In the genomic region with DNA sequence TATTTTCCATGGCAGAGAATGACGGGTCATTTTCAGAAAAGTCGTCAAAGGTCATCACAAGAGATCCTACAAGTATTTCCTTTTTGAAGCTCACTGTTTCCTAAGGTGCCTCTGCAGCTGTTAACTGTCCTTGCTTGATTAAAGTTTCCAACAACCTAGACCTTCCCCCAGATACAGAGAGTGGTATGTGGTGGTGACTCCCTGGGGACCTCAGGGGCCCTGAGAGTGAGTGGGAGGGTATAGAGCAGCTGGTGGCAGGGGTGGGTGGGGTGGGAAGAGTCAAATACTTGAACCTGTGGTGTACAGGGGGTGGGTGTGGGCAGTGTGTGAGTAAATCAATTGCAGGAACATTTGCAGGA, we compare ENCODE assay signal across 10 cellular contexts. TPM values are rescaled to one million over a fixed set of nuclear protein-coding genes. Genes with fewer than 3 reads are reported as not detected.
DNase-seq lines count a peak whose midpoint lies in the region; ATAC-seq, FAIRE-seq and TF ChIP-seq lines count a peak whose summit lies in the region.
"Had no signal": no experiment of that assay in that cellular context is flagged by ENCODE, and none has a peak within 500 bp of the region (broad histone marks: within the 10 kb centered on the region; RNA-seq: fewer than 3 reads in every experiment).

No MANE protein-coding gene starts in this region.

- peak overlapping the region; percentile 87 for H3K27ac Mint-ChIP-seq in activated CD4-positive, alpha-beta T cell treated with anti-CD3 and anti-CD28 coated beads for 36 hours

- H3K4me1 ChIP-seq in Peyer's patch: peaks cover 0 to 21% (median 11%) of the 10 kb centered on the region in 4 donors

- no peaks in the 10 kb centered on the region for H3K27me3 Mint-ChIP-seq in activated CD4-positive, alpha-beta T cell treated with anti-CD3 and anti-CD28 coated beads for 36 hours

- peak; percentile 52 for DNase-seq in activated CD4-positive, alpha-beta T cell treated with anti-CD3 and anti-CD28 coated beads for 36 hours
- DNase-seq in activated CD4-positive, alpha-beta T cell treated with anti-CD3 and anti-CD28 coated beads, Interleukin-2, amount 50 U/mL, for 1 hour: no peak
- DNase-seq in Peyer's patch: peak in 2 of 3 donors; percentile 71 to 74
- peak; percentile 18 to 25 for DNase-seq in stimulated activated CD8-positive, alpha-beta memory T cell treated with anti-CD3 and anti-CD28 coated beads, Interleukin-15, amount 100 ng/mL, for 48 hours (ENCODE audit: low read depth in 2 of 2)
- no peak for DNase-seq in frontal cortex (ENCODE audit: low spot score in 2 of 2)
- DNase-seq in hypothalamus (lab: John Stamatoyannopoulos, UW): no peak
- no peak for DNase-seq in GM19239 (ENCODE audit: insufficient read length, low spot score)

- H3K4me1 Mint-ChIP-seq in activated CD4-positive, alpha-beta T cell treated with anti-CD3 and anti-CD28 coated beads for 36 hours: peaks cover 38% of the 10 kb centered on the region

- no peaks in the 10 kb centered on the region for H3K9me3 ChIP-seq in Peyer's patch

- no peak for TF ChIP-seq CTCF in Peyer's patch (IDR thresholded peaks at IDR 0.05)

- CTCF ChIA-PET in activated CD4-positive, alpha-beta T cell treated with anti-CD3 and anti-CD28 coated beads for 36 hours (lab: Charles Lee): interaction anchor here (0.7 to 2.3 kb wide), 11 partner anchors 9 to 570 kb away, joined by 3 to 16 read pairs (median 5); a partner anchor contains a TSS

- intact Hi-C loops in activated CD4-positive, alpha-beta T cell treated with anti-CD3 and anti-CD28 coated beads for 36 hours (cut with DNase I, micrococcal nuclease): loop anchor here (1.0 to 5.0 kb wide), 3 partner anchors 38 to 113 kb away; a partner anchor contains a TSS

- H3K9me3 Mint-ChIP-seq in activated CD4-positive, alpha-beta T cell treated with anti-CD3 and anti-CD28 coated beads for 36 hours (ENCODE audit: low read depth): no peaks in the 10 kb centered on the region

- peak overlapping the region in 3 of 4 donors; percentile 65 to 87 (median 69) for H3K27ac ChIP-seq in Peyer's patch

- TF ChIP-seq POLR2A in Peyer's patch (IDR thresholded peaks at IDR 0.05): no peak

- H3K4me3 ChIP-seq in Peyer's patch: peak overlapping the region in 1 of 4 donors; percentile 59

- POLR2A ChIA-PET in activated CD4-positive, alpha-beta T cell treated with anti-CD3 and anti-CD28 coated beads for 36 hours (lab: Charles Lee): no interaction called here

- peak; percentile 62 for ATAC-seq in activated CD4-positive, alpha-beta T cell treated with anti-CD3 and anti-CD28 coated beads for 36 hours
- peak; percentile 47 for ATAC-seq in HG02852 (IDR thresholded peaks at IDR 0.05; ENCODE audit: unreplicated experiment)

- no peak for FAIRE-seq in frontal cortex (lab: Jason Lieb, UNC)
- no peak for FAIRE-seq in GM19239 (lab: Jason Lieb, UNC)
- FAIRE-seq: endometrium had no signal

- no peaks in the 10 kb centered on the region for H3K36me3 Mint-ChIP-seq in activated CD4-positive, alpha-beta T cell treated with anti-CD3 and anti-CD28 coated beads for 36 hours (ENCODE audit: low read depth)

- no peaks in the 10 kb centered on the region for H3K27me3 ChIP-seq in Peyer's patch

- peak overlapping the region; percentile 40 for H3K4me3 Mint-ChIP-seq in activated CD4-positive, alpha-beta T cell treated with anti-CD3 and anti-CD28 coated beads for 36 hours

- H3K36me3 ChIP-seq in Peyer's patch: no peaks in the 10 kb centered on the region

RNA-seq across cellular contexts. Expression of a gene that starts 1.6 kb away (rescaled TPM):
- 1 to 10 TPM; 6.5 to 8.7 TPM for total RNA-seq in activated CD4-positive, alpha-beta T cell treated with anti-CD3 and anti-CD28 coated beads for 36 hours
- total RNA-seq in Peyer's patch (10 to 100 TPM in 1 of 4 donors, 1 to 10 TPM in 3; 2.3 to 62.7 (median 4.4) TPM), frontal cortex (0.41 TPM)
- total RNA-seq: lung microvascular endothelial cell had no signal

RNA-seq across cellular contexts. Expression of a gene that starts 14.7 kb away (rescaled TPM):
- 10 to 100 TPM; 23.3 to 27.7 TPM for total RNA-seq in activated CD4-positive, alpha-beta T cell treated with anti-CD3 and anti-CD28 coated beads for 36 hours
- total RNA-seq in Peyer's patch (10 to 100 TPM; 21.5 to 85.1 (median 50.7) TPM), frontal cortex (12.2 TPM)

RNA-seq across cellular contexts. Expression of a gene that starts 31.0 kb away (rescaled TPM):
- 10 to 100 TPM; 76.5 to 80.9 TPM for total RNA-seq in activated CD4-positive, alpha-beta T cell treated with anti-CD3 and anti-CD28 coated beads for 36 hours
- total RNA-seq in Peyer's patch (1 to 10 TPM in 1 of 4 donors, not detected in 3; 2.4 TPM), frontal cortex (not detected)
- total RNA-seq: lung microvascular endothelial cell had no signal

RNA-seq across cellular contexts. Expression of a gene that starts 38.0 kb away (rescaled TPM):
- total RNA-seq in activated CD4-positive, alpha-beta T cell treated with anti-CD3 and anti-CD28 coated beads for 36 hours: over 10,000 TPM in 1 of 2 experiments, 100 to 1,000 TPM in 1; 894 to 11,462 TPM
- total RNA-seq in Peyer's patch (1,000 to 10,000 TPM in 3 of 4 donors, not detected in 1; 1,673 to 3,824 (median 2,659) TPM), frontal cortex (133,388 TPM)

RNA-seq across cellular contexts. Expression of a gene that starts 38.3 kb away (rescaled TPM):
- total RNA-seq in activated CD4-positive, alpha-beta T cell treated with anti-CD3 and anti-CD28 coated beads for 36 hours: 10 to 100 TPM in 1 of 2 experiments, 1 to 10 TPM in 1; 7.9 to 10.4 TPM
- total RNA-seq in Peyer's patch (10 to 100 TPM; 14.0 to 21.9 (median 20.2) TPM), frontal cortex (10.6 TPM)

Comparison
In these comparisons a context has a peak if more than half of its experiments do, and no peak if none do; other contexts are left out.
1. DNase-seq: peak in activated CD4-positive, alpha-beta T cell treated with anti-CD3 and anti-CD28 coated beads for 36 hours (single experiment), Peyer's patch (2 of 3) and stimulated activated CD8-positive, alpha-beta memory T cell treated with anti-CD3 and anti-CD28 coated beads, Interleukin-15, amount 100 ng/mL, for 48 hours (2 of 2); none in activated CD4-positive, alpha-beta T cell treated with anti-CD3 and anti-CD28 coated beads, Interleukin-2, amount 50 U/mL, for 1 hour (single experiment), frontal cortex (0 of 2), hypothalamus (0 of 51) and GM19239 (single experiment).
2. RNA of a gene that starts 31.0 kb away (total RNA-seq): 76.5 to 80.9 TPM in activated CD4-positive, alpha-beta T cell treated with anti-CD3 and anti-CD28 coated beads for 36 hours; 2.4 TPM in Peyer's patch and not detected in frontal cortex (single experiment); every median in the first group is over 10 times any median in the second.